In the genomic region with DNA sequence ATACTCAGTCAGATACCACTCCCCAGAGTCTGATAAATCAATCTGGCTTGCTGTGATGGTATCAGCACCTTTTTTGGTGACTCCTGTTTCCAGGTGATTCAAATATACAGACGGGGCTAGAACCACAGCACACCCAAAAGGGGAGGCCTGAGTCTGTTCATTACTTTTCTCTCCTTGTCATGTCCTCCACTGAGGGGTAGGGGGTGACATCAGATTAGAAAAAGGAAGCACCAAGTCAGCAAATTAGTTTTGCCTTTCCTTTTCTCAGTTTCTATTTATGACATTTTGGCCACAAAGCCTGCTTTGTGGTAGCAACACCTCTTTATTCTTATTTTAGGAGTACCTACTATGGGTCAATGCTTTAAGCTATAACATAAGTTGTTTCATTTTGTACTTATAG, we compare ENCODE assay signal across 9 cellular contexts.
A peak's percentile ranks its signal among the peaks of the same experiment; 100 is the strongest.
DNase-seq lines count a peak whose midpoint lies in the region; ATAC-seq and TF ChIP-seq lines count a peak whose summit lies in the region.
"Had no signal": no experiment of that assay in that cellular context is flagged by ENCODE, and none has a peak within 500 bp of the region (broad histone marks: within the 10 kb centered on the region; RNA-seq: fewer than 3 reads in every experiment).

No MANE protein-coding gene starts in this region.

- H3F3A ChIP-seq in OCI-LY1 (ENCODE audit: insufficient read depth, low read length) = no peaks in the 10 kb centered on the region

- H3K4me1 ChIP-seq in OCI-LY1 (ENCODE audit: insufficient read depth, low read length, severe bottlenecking) = no peaks in the 10 kb centered on the region

- H3K27ac Mint-ChIP-seq in activated CD4-positive, alpha-beta T cell treated with anti-CD3 and anti-CD28 coated beads for 36 hours = no peak overlapping the region
- no peak overlapping the region for H3K27ac Mint-ChIP-seq in nephron

- no peaks in the 10 kb centered on the region for H3K36me3 Mint-ChIP-seq in activated CD4-positive, alpha-beta T cell treated with anti-CD3 and anti-CD28 coated beads for 36 hours (ENCODE audit: low read depth)
- no peaks in the 10 kb centered on the region for H3K36me3 Mint-ChIP-seq in nephron (ENCODE audit: low read depth)

- POLR2A ChIA-PET in activated CD4-positive, alpha-beta T cell treated with anti-CD3 and anti-CD28 coated beads for 36 hours (lab: Charles Lee) = no interaction called here

- no peaks in the 10 kb centered on the region for H4K20me1 ChIP-seq in OCI-LY1 (ENCODE audit: insufficient read depth, low read length)

- H3K9me2 ChIP-seq in OCI-LY1 (ENCODE audit: low read depth, low read length) = no peaks in the 10 kb centered on the region

- no peak overlapping the region for H2AFZ ChIP-seq in OCI-LY1 (ENCODE audit: low read length)

- H3K36me3 ChIP-seq in OCI-LY1 (ENCODE audit: insufficient read depth, low read length) = no peaks in the 10 kb centered on the region
- H3K36me3 ChIP-seq: neutrophil had no signal

- DNase-seq in activated CD4-positive, alpha-beta T cell treated with anti-CD3 and anti-CD28 coated beads for 36 hours = no peak
- DNase-seq in activated CD4-positive, alpha-beta T cell treated with anti-CD3 and anti-CD28 coated beads for 1 hour = no peak
- DNase-seq in activated T-cell treated with anti-CD3 and anti-CD28 coated beads for 4 hours (no peak), Ammon's horn (ENCODE audit: low spot score) (no peak), DMS79 (lab: John Stamatoyannopoulos, UW) (no peak)

- H3K27me3 Mint-ChIP-seq in activated CD4-positive, alpha-beta T cell treated with anti-CD3 and anti-CD28 coated beads for 36 hours = no peaks in the 10 kb centered on the region
- H3K27me3 Mint-ChIP-seq in nephron (ENCODE audit: low read depth) = peaks cover 4% of the 10 kb centered on the region

- H3K27ac ChIP-seq in OCI-LY1 (ENCODE audit: low read depth, low read length, poor library complexity, severe bottlenecking) = no peak overlapping the region
- H3K27ac ChIP-seq: neutrophil had no signal

- no peak overlapping the region for H3K4me3 ChIP-seq in OCI-LY1 (ENCODE audit: low read depth, low read length, poor library complexity, severe bottlenecking)

- H3K79me2 ChIP-seq in OCI-LY1 (ENCODE audit: insufficient read depth, low read length) = no peaks in the 10 kb centered on the region

- CTCF ChIA-PET in activated CD4-positive, alpha-beta T cell treated with anti-CD3 and anti-CD28 coated beads for 36 hours (lab: Charles Lee) = interaction anchor here (0.6 to 1.2 kb wide), 4 partner anchors 18 to 1509 kb away, joined by 3 to 4 read pairs (median 4); no protein-coding TSS in a partner anchor

- no peaks in the 10 kb centered on the region for H3K4me1 Mint-ChIP-seq in activated CD4-positive, alpha-beta T cell treated with anti-CD3 and anti-CD28 coated beads for 36 hours
- no peaks in the 10 kb centered on the region for H3K4me1 Mint-ChIP-seq in nephron

- no peak overlapping the region for H3K4me3 Mint-ChIP-seq in activated CD4-positive, alpha-beta T cell treated with anti-CD3 and anti-CD28 coated beads for 36 hours
- no peak overlapping the region for H3K4me3 Mint-ChIP-seq in nephron

- H3K9ac ChIP-seq in OCI-LY1 (ENCODE audit: low read length) = no peak overlapping the region

- no peaks in the 10 kb centered on the region for H3K27me3 ChIP-seq in OCI-LY1 (ENCODE audit: insufficient read depth, low read length)
- H3K27me3 ChIP-seq: neutrophil had no signal

- no peaks in the 10 kb centered on the region for H3K9me3 ChIP-seq in OCI-LY1 (ENCODE audit: low read length)
- H3K9me3 ChIP-seq: neutrophil had no signal

- intact Hi-C loops in activated CD4-positive, alpha-beta T cell treated with anti-CD3 and anti-CD28 coated beads for 36 hours (cut with DNase I, micrococcal nuclease) = loop anchor here in 1 of 2 experiments (10.0 kb wide), 1 partner anchor 1160 kb away; no protein-coding TSS in a partner anchor

- no peak overlapping the region for H3K4me2 ChIP-seq in OCI-LY1 (ENCODE audit: low read length)

- TF ChIP-seq CTCF in OCI-LY1 (IDR thresholded peaks at IDR 0.05; ENCODE audit: low read length) (peak; percentile 12; the same call in 1 of the 2 replicates), nephron (IDR thresholded peaks at IDR 0.05; ENCODE audit: unreplicated experiment in 3 of 3) (peak; percentile 52 to 68 (median 67))

- peak; percentile 44 for ATAC-seq in activated CD4-positive, alpha-beta T cell treated with anti-CD3 and anti-CD28 coated beads for 36 hours
- ATAC-seq in HG02840 (IDR thresholded peaks at IDR 0.05; ENCODE audit: low FRiP score, unreplicated experiment) = peak; percentile 59

- H3K9me3 Mint-ChIP-seq in activated CD4-positive, alpha-beta T cell treated with anti-CD3 and anti-CD28 coated beads for 36 hours (ENCODE audit: low read depth) = no peaks in the 10 kb centered on the region
- H3K9me3 Mint-ChIP-seq in nephron = no peaks in the 10 kb centered on the region
